12 cellular contexts compared by ENCODE assay signal in the genomic region with DNA sequence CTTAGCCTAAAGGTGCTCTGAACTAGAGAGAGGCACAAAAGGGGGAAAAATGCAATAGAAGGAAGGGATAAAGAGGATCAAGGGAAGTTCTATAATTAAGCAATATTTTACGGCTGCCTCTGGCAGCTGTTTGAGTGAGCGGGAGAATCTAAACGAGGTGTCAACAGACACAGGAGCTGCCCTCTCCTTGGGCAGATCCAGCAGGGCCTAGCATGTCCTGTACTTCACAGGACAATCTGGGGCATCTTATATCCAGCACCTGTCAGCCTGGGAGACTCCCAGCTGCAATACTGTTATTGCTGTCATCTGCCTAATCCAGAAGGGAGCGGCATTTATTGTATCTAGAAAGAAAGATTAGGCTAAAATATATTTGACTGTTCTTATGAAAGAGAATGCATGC.
DNase-seq lines count a peak whose midpoint lies in the region; ATAC-seq and TF ChIP-seq lines count a peak whose summit lies in the region.
"Had no signal": no experiment of that assay in that cellular context is flagged by ENCODE, and none has a peak within 500 bp of the region (broad histone marks: within the 10 kb centered on the region; RNA-seq: fewer than 3 reads in every experiment).

No MANE protein-coding gene starts in this region.

- no peak overlapping the region for H3K4me3 ChIP-seq in SJCRH30
- no peak overlapping the region for H3K4me3 ChIP-seq in right atrium auricular region
- peak overlapping the region in 1 of 3 donors; percentile 4 for H3K4me3 ChIP-seq in skeletal muscle tissue (ENCODE audit: low read length in 3 of 3)

- H3K36me3 ChIP-seq in SJCRH30 = no peaks in the 10 kb centered on the region
- no peaks in the 10 kb centered on the region for H3K36me3 ChIP-seq in right atrium auricular region
- no peaks in the 10 kb centered on the region for H3K36me3 ChIP-seq in skeletal muscle tissue (ENCODE audit: control insufficient read depth in 3 of 3, insufficient read depth in 3 of 3, low read length in 3 of 3)

- H3K4me1 ChIP-seq in SJCRH30 (peaks cover 62% of the 10 kb centered on the region), right atrium auricular region (peaks cover 0 to 81% of the 10 kb centered on the region in 2 donors), skeletal muscle tissue (ENCODE audit: control insufficient read depth in 3 of 3, insufficient read depth in 3 of 3, low read length in 3 of 3) (peaks cover 28 to 56% (median 50%) of the 10 kb centered on the region in 3 donors)

- ATAC-seq in GM21447 (IDR thresholded peaks at IDR 0.05; ENCODE audit: unreplicated experiment) (no peak), GM18520 (IDR thresholded peaks at IDR 0.05; ENCODE audit: unreplicated experiment) (no peak)
- ATAC-seq: activated T-cell treated with anti-CD3 and anti-CD28 coated beads, Interleukin-2, amount 50 U/mL, for 4 hours had no signal

- H3K9me3 ChIP-seq in SJCRH30 (replicated peaks) = no peaks in the 10 kb centered on the region
- H3K9me3 ChIP-seq in right atrium auricular region = no peaks in the 10 kb centered on the region
- no peaks in the 10 kb centered on the region for H3K9me3 ChIP-seq in skeletal muscle tissue (ENCODE audit: control insufficient read depth in 3 of 3, low read length in 3 of 3)

- H3K27me3 ChIP-seq in SJCRH30 = no peaks in the 10 kb centered on the region
- no peaks in the 10 kb centered on the region for H3K27me3 ChIP-seq in right atrium auricular region
- no peaks in the 10 kb centered on the region for H3K27me3 ChIP-seq in skeletal muscle tissue (ENCODE audit: control insufficient read depth in 3 of 3, insufficient read depth in 3 of 3, low read length in 3 of 3)

- peak overlapping the region in 1 of 3 donors; percentile 9 for H3K9ac ChIP-seq in skeletal muscle tissue (ENCODE audit: low read depth in 1 of 3, low read length in 3 of 3)

- TF ChIP-seq CTCF in right atrium auricular region (IDR thresholded peaks at IDR 0.05) = no peak

- H3K27ac ChIP-seq in SJCRH30 (peak overlapping the region; percentile 66), right atrium auricular region (peak overlapping the region; percentile 32 to 62), skeletal muscle tissue (ENCODE audit: low read depth, low read length) (peak overlapping the region; percentile 59)

- peak; percentile 63 for DNase-seq in LHCN-M2 (ENCODE audit: low read depth)
- peak; percentile 69 to 83 for DNase-seq in SJCRH30
- no peak for DNase-seq in right atrium auricular region (ENCODE audit: low spot score)
- no peak for DNase-seq in NCI-H2196 treated with DMSO at 0.1 percent for 48 hours (lab: John Stamatoyannopoulos, UW; ENCODE audit: unreplicated experiment)
- DNase-seq: activated CD4-positive, alpha-beta T cell treated with anti-CD3 and anti-CD28 coated beads for 48 hours; activated T-cell treated with anti-CD3 and anti-CD28 coated beads, Interleukin-2, amount 50 U/mL, for 4 hours; CD8-positive, alpha-beta memory T cell; GF-D8; T-helper 1 cell had no signal

Comparison
In these comparisons a context has a peak if more than half of its experiments do, and no peak if none do; other contexts are left out.
1. DNase-seq: peak in LHCN-M2 (single experiment) and SJCRH30 (2 of 2); none in right atrium auricular region (single experiment) and NCI-H2196 treated with DMSO at 0.1 percent for 48 hours (single experiment).
2. Peak in every context shown above with its lines, with median percentiles within 50 percentile points of each other: H3K27ac ChIP-seq.